30 cellular contexts compared by ENCODE assay signal in genomic region chr12:4784404-4785054, GRCh38.
"Had no signal": no experiment of that assay in that cellular context is flagged by ENCODE, and none has a peak within 500 bp of the region (broad histone marks: within the 10 kb centered on the region; RNA-seq: fewer than 3 reads in every experiment).

No MANE protein-coding gene starts in this region.

- H3K36me3 Mint-ChIP-seq: stimulated activated effector memory CD8-positive, alpha-beta T cell treated with anti-CD3 and anti-CD28 coated beads, Interleukin-12 subunit alpha, Interleukin-12 subunit beta, amount 100 ng/mL, for 72 hours had no signal

- H3K9me3 Mint-ChIP-seq: natural killer cell treated with Interleukin-12 subunit alpha and Interleukin-12 subunit beta and Interleukin-15 and Interleukin-18, amount 100 ng/mL, for 72 hours; stimulated activated effector memory CD8-positive, alpha-beta T cell treated with anti-CD3 and anti-CD28 coated beads, Interleukin-12 subunit alpha, Interleukin-12 subunit beta, amount 100 ng/mL, for 72 hours had no signal

- H3K4me3 Mint-ChIP-seq: naive thymus-derived CD8-positive, alpha-beta T cell; natural killer cell treated with Interleukin-12 subunit alpha and Interleukin-12 subunit beta and Interleukin-15 and Interleukin-18, amount 100 ng/mL, for 72 hours; nephron progenitor cell; neural crest cell; stimulated activated effector memory CD8-positive, alpha-beta T cell treated with anti-CD3 and anti-CD28 coated beads, Interleukin-12 subunit alpha, Interleukin-12 subunit beta, amount 100 ng/mL, for 72 hours; stimulated activated naive B cell treated with anti-CD40 and anti-IgM and Interleukin-4, amounts not matched to agents 10 μg/mL and 1 μg/mL and 100 μg/mL, for 72 hours; stimulated activated naive CD8-positive, alpha-beta T cell treated with anti-CD3 and anti-CD28 coated beads, Interleukin-15, Interleukin-2, amounts not matched to agents 100 ng/mL and 50 ng/mL, for 24 hours had no signal

- H3K4me1 ChIP-seq: parathyroid adenoma, psoas muscle, thyroid gland, upper lobe of left lung, vagina had no signal

- H3K27me3 ChIP-seq: ovary, thyroid gland, tibial nerve, upper lobe of left lung, vagina had no signal

- H3K4me1 Mint-ChIP-seq: naive thymus-derived CD8-positive, alpha-beta T cell; neural crest cell; stimulated activated effector memory CD8-positive, alpha-beta T cell treated with anti-CD3 and anti-CD28 coated beads, Interleukin-12 subunit alpha, Interleukin-12 subunit beta, amount 100 ng/mL, for 72 hours; stimulated activated naive B cell treated with anti-CD40 and anti-IgM and Interleukin-4, amounts not matched to agents 10 μg/mL and 1 μg/mL and 100 μg/mL, for 72 hours had no signal

- H3K36me3 ChIP-seq: neutrophil, ovary, stomach, thoracic aorta, thyroid gland, tibial nerve, upper lobe of left lung, vagina had no signal

- H3K27ac Mint-ChIP-seq: naive thymus-derived CD8-positive, alpha-beta T cell; natural killer cell treated with Interleukin-12 subunit alpha and Interleukin-12 subunit beta and Interleukin-15 and Interleukin-18, amount 100 ng/mL, for 72 hours; nephron progenitor cell; progenitor cell of endocrine pancreas; stimulated activated effector memory CD8-positive, alpha-beta T cell treated with anti-CD3 and anti-CD28 coated beads, Interleukin-12 subunit alpha, Interleukin-12 subunit beta, amount 100 ng/mL, for 72 hours; stimulated activated naive B cell treated with anti-CD40 and anti-IgM and Interleukin-4, amounts not matched to agents 10 μg/mL and 1 μg/mL and 100 μg/mL, for 72 hours; stimulated activated naive CD8-positive, alpha-beta T cell treated with anti-CD3 and anti-CD28 coated beads, Interleukin-15, Interleukin-2, amounts not matched to agents 100 ng/mL and 50 ng/mL, for 24 hours had no signal

- H3K9me3 ChIP-seq: neutrophil, ovary, psoas muscle, thoracic aorta, thyroid gland, vagina had no signal

- H3K27ac ChIP-seq: neutrophil, ovary, parathyroid adenoma, psoas muscle, skin epidermis, stomach, thoracic aorta, thyroid gland, tibial nerve, upper lobe of left lung, vagina had no signal

- DNase-seq: naive thymus-derived CD8-positive, alpha-beta T cell; nephron progenitor cell; nucleus accumbens; ovary; posterior cingulate gyrus; psoas muscle; right cardiac atrium; stimulated activated CD4-positive, alpha-beta T cell treated with anti-CD3 and anti-CD28 coated beads, Interleukin-15, amount 100 ng/mL, for 24 hours; stimulated activated CD4-positive, alpha-beta T cell treated with anti-CD3 and anti-CD28 coated beads, Interleukin-2, amount 100 ng/mL, for 24 hours; stimulated activated CD4-positive, alpha-beta T cell treated with anti-CD3 and anti-CD28 coated beads, Interleukin-2, amount 100 ng/mL, for 48 hours; stimulated activated CD4-positive, alpha-beta T cell treated with anti-CD3 and anti-CD28 coated beads, Interleukin-4, amount 100 ng/mL, for 24 hours; stimulated activated naive B cell treated with anti-CD40 and anti-IgM and Interleukin-4, amounts not matched to agents 10 μg/mL and 1 μg/mL and 100 μg/mL, for 72 hours; stimulated activated naive CD4-positive, alpha-beta T cell treated with Interleukin-2 at 50 U/mL for 16 hours; stomach; thyroid gland; trophoblast cell; upper lobe of left lung had no signal

- ATAC-seq: naive thymus-derived CD8-positive, alpha-beta T cell; natural killer cell treated with Interleukin-12 subunit alpha and Interleukin-12 subunit beta and Interleukin-15 and Interleukin-18, amount 100 ng/mL, for 72 hours; psoas muscle; right cardiac atrium; sciatic nerve; stimulated activated effector memory CD8-positive, alpha-beta T cell treated with anti-CD3 and anti-CD28 coated beads, Interleukin-12 subunit alpha, Interleukin-12 subunit beta, amount 100 ng/mL, for 72 hours; stimulated activated naive B cell treated with anti-CD40 and anti-IgM and Interleukin-4, amounts not matched to agents 10 μg/mL and 1 μg/mL and 100 μg/mL, for 72 hours had no signal

- H3K4me3 ChIP-seq: ovary, psoas muscle, skin epidermis, smooth muscle cell, stomach, thoracic aorta, thyroid gland, tibial nerve, upper lobe of left lung, vagina had no signal
